ENCODE assay signal across 12 cellular contexts in the genomic region with DNA sequence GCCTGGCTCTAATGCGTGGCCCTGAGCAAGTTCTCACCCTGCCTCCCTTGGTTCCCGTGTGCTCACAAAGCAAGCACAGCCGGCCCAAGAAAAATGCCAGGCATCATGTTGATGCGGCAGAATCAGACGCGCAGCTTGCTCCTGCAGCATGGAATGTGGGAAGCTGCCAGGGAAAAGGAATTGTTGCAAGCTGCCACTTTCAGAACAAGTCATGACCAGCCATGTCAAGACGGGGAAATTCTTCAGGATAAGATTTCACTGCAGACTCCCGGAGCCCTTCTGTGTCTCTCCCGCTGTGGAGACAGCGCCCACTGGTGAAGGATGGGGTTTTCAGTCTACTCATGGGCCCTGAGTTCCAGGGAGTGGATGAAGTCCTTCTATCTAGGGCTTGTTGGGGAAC. TPM values are rescaled to one million over a fixed set of nuclear protein-coding genes. Genes with fewer than 3 reads are reported as not detected.
DNase-seq lines count a peak whose midpoint lies in the region; ATAC-seq and TF ChIP-seq lines count a peak whose summit lies in the region.
"Had no signal": no experiment of that assay in that cellular context is flagged by ENCODE, and none has a peak within 500 bp of the region (broad histone marks: within the 10 kb centered on the region; RNA-seq: fewer than 3 reads in every experiment).

No MANE protein-coding gene starts in this region.

- peaks cover 12% of the 10 kb centered on the region for H3K79me1 ChIP-seq in trophoblast cell (ENCODE audit: low read length)

- intact Hi-C loops in heart left ventricle (cut with DNase I): no loop called here
- intact Hi-C loops in adrenal gland (cut with DNase I): no loop called here

- H3K9me3 ChIP-seq in heart left ventricle (no peaks in the 10 kb centered on the region), trophoblast cell (ENCODE audit: insufficient read depth, low read depth, low read length) (no peaks in the 10 kb centered on the region), adrenal gland (replicated peaks in 1 of 3) (no peaks in the 10 kb centered on the region)

- no peak overlapping the region for H4K12ac ChIP-seq in trophoblast cell (ENCODE audit: low read depth, low read length)

- in situ Hi-C loops in SK-MEL-5 (cut with HindIII; ENCODE audit: low pct_unique_long_range_greater_than_20kb, low sequenced_read_pairs): no loop called here

- peak overlapping the region in 1 of 12 donors; percentile 15 for H3K4me3 ChIP-seq in heart left ventricle
- no peak overlapping the region for H3K4me3 ChIP-seq in trophoblast cell (ENCODE audit: low read depth, low read length)
- H3K4me3 ChIP-seq in adrenal gland: no peak overlapping the region

- no peak overlapping the region for H2BK120ac ChIP-seq in trophoblast cell (ENCODE audit: insufficient read depth, low read length, poor library complexity)

- DNase-seq in ELF-1 (ENCODE audit: low read depth, low spot score) (peak; percentile 45), SK-MEL-5 (ENCODE audit: low read depth, low spot score) (peak; percentile 16), heart left ventricle (no peak), trophoblast cell (peak; percentile 81 to 87), adrenal gland (no peak), cerebellum (ENCODE audit: low spot score) (no peak), NCI-H2081 treated with DMSO at 0.1 percent for 48 hours (lab: John Stamatoyannopoulos, UW) (no peak)
- DNase-seq in activated effector memory CD4-positive, alpha-beta T cell treated with Interleukin-2 at 50 U/mL for 16 hours: no peak
- DNase-seq: activated CD8-positive, alpha-beta T cell treated with anti-CD3 and anti-CD28 coated beads for 36 hours; activated naive CD4-positive, alpha-beta T cell treated with anti-CD3 and anti-CD28 coated beads, Interleukin-2, amount 50 U/mL, for 16 hours; naive B cell; NCI-H187 treated with DMSO at 0.1 percent for 48 hours had no signal

- H4K8ac ChIP-seq in trophoblast cell (ENCODE audit: low read depth, low read length): no peak overlapping the region

- no peak overlapping the region for H2BK5ac ChIP-seq in trophoblast cell (ENCODE audit: low read depth, low read length, poor library complexity)

- H2BK12ac ChIP-seq in trophoblast cell (ENCODE audit: low read length): no peak overlapping the region

- H3K9ac ChIP-seq in trophoblast cell (ENCODE audit: low read length): no peak overlapping the region

- H3K23ac ChIP-seq in trophoblast cell (ENCODE audit: low read length): no peak overlapping the region

- no peak overlapping the region for H3K18ac ChIP-seq in trophoblast cell (ENCODE audit: low read length)

- no peak overlapping the region for H3K4me2 ChIP-seq in trophoblast cell (ENCODE audit: low read length)

- H3K27ac ChIP-seq in heart left ventricle (peak overlapping the region in 1 of 12 donors; percentile 2), trophoblast cell (ENCODE audit: low read depth, low read length) (no peak overlapping the region), adrenal gland (peak overlapping the region in 1 of 5 donors; percentile 17)

- H3K4ac ChIP-seq in trophoblast cell (ENCODE audit: low read depth, low read length): no peak overlapping the region

- 21 to 43% (median 39%) methylated on average over 10 of the region's 10 CpGs for WGBS in heart left ventricle, 4 donors
- WGBS in trophoblast cell (ENCODE audit: extremely low coverage, insufficient coverage, insufficient read length): no CpG with 5 or more reads among the region's 10 CpGs
- WGBS in adrenal gland, 4 donors: 38 to 46% (median 43%) methylated on average over 9 to 10 of the region's 10 CpGs

- peak in 3 of 4 donors; percentile 31 to 64 (median 58) for ATAC-seq in heart left ventricle
- ATAC-seq: activated CD8-positive, alpha-beta T cell treated with anti-CD3 and anti-CD28 coated beads for 36 hours had no signal

- H3K27me3 ChIP-seq in heart left ventricle: peaks cover 5 to 27% (median 14%) of the 10 kb centered on the region in 9 donors
- H3K27me3 ChIP-seq in trophoblast cell (ENCODE audit: insufficient read depth, low read length): peaks cover 12% of the 10 kb centered on the region
- peaks cover 10% of the 10 kb centered on the region for H3K27me3 ChIP-seq in adrenal gland

- H3K4me1 ChIP-seq in heart left ventricle (peaks cover 0 to 10% (median 0%) of the 10 kb centered on the region in 12 donors), trophoblast cell (ENCODE audit: control insufficient read depth in 1 of 2, insufficient read depth in 2 of 2, low read length in 2 of 2) (peaks cover 12 to 21% of the 10 kb centered on the region in 2 experiments), adrenal gland (replicated peaks in 1 of 2) (no peaks in the 10 kb centered on the region)

- H2AFZ ChIP-seq in trophoblast cell (ENCODE audit: insufficient read depth, low read length, poor library complexity): no peak overlapping the region

- H3K14ac ChIP-seq in trophoblast cell (ENCODE audit: low read length): no peak overlapping the region

- H4K91ac ChIP-seq in trophoblast cell (ENCODE audit: low read depth, low read length): no peak overlapping the region

- no peak for TF ChIP-seq POLR2A in heart left ventricle (IDR thresholded peaks at IDR 0.05)
- TF ChIP-seq POLR2A in adrenal gland (IDR thresholded peaks at IDR 0.05): no peak

- no peaks in the 10 kb centered on the region for H3K36me3 ChIP-seq in heart left ventricle
- H3K36me3 ChIP-seq in trophoblast cell (ENCODE audit: control insufficient read depth in 1 of 2, insufficient read depth in 2 of 2, low read length in 2 of 2): no peaks in the 10 kb centered on the region
- H3K36me3 ChIP-seq in adrenal gland (replicated peaks in 1 of 2): no peaks in the 10 kb centered on the region

- no peaks in the 10 kb centered on the region for H3K79me2 ChIP-seq in trophoblast cell (ENCODE audit: control insufficient read depth, insufficient read depth, low read length, poor library complexity)

- no peak overlapping the region for H2AK5ac ChIP-seq in trophoblast cell (ENCODE audit: low read length)

- TF ChIP-seq CTCF in heart left ventricle (IDR thresholded peaks at IDR 0.05) (peak in 7 of 12 donors; percentile 19 to 49 (median 32)), adrenal gland (IDR thresholded peaks at IDR 0.05) (no peak)

RNA-seq across cellular contexts. Expression of gene DACT2, which starts 4.6 kb away (rescaled TPM):
- not detected in 2 replicates for total RNA-seq in SK-MEL-5 (2014; rRNA removed; shearing (Covaris generic))
- not detected in 2 replicates for polyA plus RNA-seq in SK-MEL-5 (2015; cell fraction: cytosol; rRNA removed)
- polyA plus RNA-seq in SK-MEL-5 (2015; cell fraction: nucleus; rRNA removed): not detected in 2 replicates
- total RNA-seq in heart left ventricle (1 to 10 TPM in 4 of 9 donors, under 1 TPM in 5; 0.14 to 3.8 (median 0.94) TPM), adrenal gland (10 to 100 TPM in 1 of 8 donors, 1 to 10 TPM in 6, under 1 TPM in 1; 0.95 to 11.2 (median 2.8) TPM), cerebellum (1.1 TPM)
- polyA plus RNA-seq in heart left ventricle (under 1 TPM; 0.19 to 0.30 TPM), adrenal gland (1 to 10 TPM in 2 of 3 donors, under 1 TPM in 1; 0.05 to 4.1 (median 3.7) TPM)
- polyA plus RNA-seq in trophoblast cell (2013): 30.3 and 30.7 TPM in 2 replicates
- total RNA-seq: activated CD8-positive, alpha-beta T cell treated with anti-CD3 and anti-CD28 coated beads for 36 hours had no signal

Comparison
In these comparisons a context has a peak if more than half of its experiments do, and no peak if none do; other contexts are left out.
1. DNase-seq: peak in ELF-1 (single experiment), SK-MEL-5 (single experiment) and trophoblast cell (2 of 2); none in heart left ventricle (0 of 5), adrenal gland (0 of 7), activated effector memory CD4-positive, alpha-beta T cell treated with Interleukin-2 at 50 U/mL for 16 hours (single experiment), cerebellum (single experiment) and NCI-H2081 treated with DMSO at 0.1 percent for 48 hours (single experiment).
2. CTCF ChIP-seq: peak in heart left ventricle (7 of 12); none in adrenal gland (0 of 6).